Comparison of ENCODE assay signal across 8 cellular contexts in genomic region chr6:26044140-26045045, GRCh38. TPM values are rescaled to one million over a fixed set of nuclear protein-coding genes. Genes with fewer than 3 reads are reported as not detected.
DNase-seq lines count a peak whose midpoint lies in the region; ATAC-seq and TF ChIP-seq lines count a peak whose summit lies in the region.

No MANE protein-coding gene starts in this region.

- peak overlapping the region; percentile 97 for H3K27ac Mint-ChIP-seq in memory B cell

- H3K27ac ChIP-seq in thoracic aorta (peak overlapping the region; percentile 95 to 96), SJCRH30 (no peak overlapping the region)

- DNase-seq in T-helper 1 cell, result peak in 4 of 5 donors; percentile 14 to 79 (median 40)
- peak; percentile 59 for DNase-seq in central memory CD4-positive, alpha-beta T cell
- peak; percentile 29 to 33 for DNase-seq in memory B cell (ENCODE audit: low spot score in 2 of 2)
- DNase-seq in thoracic aorta (ENCODE audit: low spot score), result no peak
- no peak for DNase-seq in SJCRH30

- no peaks in the 10 kb centered on the region for H3K36me3 Mint-ChIP-seq in memory B cell

- H3K4me1 ChIP-seq in thoracic aorta (ENCODE audit: control insufficient read depth in 1 of 2, low read depth in 2 of 2) (peaks cover 0 to 4% of the 10 kb centered on the region in 2 donors), SJCRH30 (no peaks in the 10 kb centered on the region)

- no peaks in the 10 kb centered on the region for H3K27me3 Mint-ChIP-seq in memory B cell

- peak; percentile 42 for ATAC-seq in GM18511 (IDR thresholded peaks at IDR 0.05; ENCODE audit: unreplicated experiment)
- peak; percentile 13 for ATAC-seq in HG02870 (IDR thresholded peaks at IDR 0.05; ENCODE audit: unreplicated experiment)
- peak; percentile 25 for ATAC-seq in memory B cell (ENCODE audit: low read depth)
- peak; percentile 3 for ATAC-seq in thoracic aorta (ENCODE audit: insufficient number of reproducible peaks, low FRiP score, low read depth)
- ATAC-seq in HG03139 (IDR thresholded peaks at IDR 0.05; ENCODE audit: unreplicated experiment), result no peak

- no peak for TF ChIP-seq CTCF in thoracic aorta (IDR thresholded peaks at IDR 0.05)

- H3K4me3 ChIP-seq in thoracic aorta, result peak overlapping the region; percentile 72
- no peak overlapping the region for H3K4me3 ChIP-seq in SJCRH30

- H3K9me3 ChIP-seq in thoracic aorta (no peaks in the 10 kb centered on the region), SJCRH30 (replicated peaks) (no peaks in the 10 kb centered on the region)

- H3K4me3 Mint-ChIP-seq in memory B cell, result peak overlapping the region; percentile 92

- H3K9me3 Mint-ChIP-seq in memory B cell, result no peaks in the 10 kb centered on the region

- no peaks in the 10 kb centered on the region for H3K36me3 ChIP-seq in thoracic aorta
- no peaks in the 10 kb centered on the region for H3K36me3 ChIP-seq in SJCRH30

- no peaks in the 10 kb centered on the region for H3K27me3 ChIP-seq in thoracic aorta (replicated peaks; ENCODE audit: insufficient read depth)
- H3K27me3 ChIP-seq in SJCRH30, result no peaks in the 10 kb centered on the region

- H3K4me1 Mint-ChIP-seq in memory B cell, result peaks cover 12% of the 10 kb centered on the region

RNA-seq across cellular contexts. Expression of gene HFE, which starts 42.8 kb away (rescaled TPM):
- 10 to 100 TPM in 1 of 2 donors, 1 to 10 TPM in 1; 8.7 to 10.1 TPM for total RNA-seq in thoracic aorta
- 0.33 and 0.67 TPM in 2 replicates for total RNA-seq in SJCRH30 (2014; rRNA removed; shearing (Covaris generic))

Comparison
In these comparisons a context has a peak if more than half of its experiments do, and no peak if none do; other contexts are left out.
1. DNase-seq: peak in T-helper 1 cell (4 of 5), central memory CD4-positive, alpha-beta T cell (single experiment) and memory B cell (2 of 2); none in thoracic aorta (single experiment) and SJCRH30 (0 of 2).